1 cellular context compared by ENCODE assay signal in the genomic region with DNA sequence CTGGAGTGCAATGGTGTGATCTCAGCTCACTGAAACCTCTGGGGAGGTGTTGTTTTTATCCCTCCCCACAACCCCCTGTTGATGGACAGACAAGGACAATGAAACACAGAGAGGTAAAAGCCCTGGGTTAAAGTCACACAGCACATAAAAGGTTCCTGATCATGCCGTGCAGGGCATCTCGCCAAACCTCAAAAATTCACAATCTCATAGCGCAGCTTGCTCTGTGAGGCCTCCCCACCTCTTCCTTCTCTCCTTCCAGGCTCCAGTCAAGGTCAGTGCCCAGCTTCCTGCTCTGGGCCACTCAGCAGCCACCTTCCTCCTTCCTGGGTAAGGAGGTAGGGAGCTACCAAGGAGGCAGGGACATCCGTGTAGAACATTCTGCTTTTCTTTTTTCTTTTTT.
TF ChIP-seq lines count a peak whose summit lies in the region.

No MANE protein-coding gene starts in this region.

TF ChIP-seq in endothelial cell of umbilical vein, 7 proteins besides CTCF, POLR2A, EP300 and RAD21:
- TF ChIP-seq MYC (IDR thresholded peaks at IDR 0.05; ENCODE audit: low read depth, low read length) = no peak
- TF ChIP-seq GATA2 (IDR thresholded peaks at IDR 0.05; ENCODE audit: insufficient read depth, insufficient read length, low read depth, low read length) = peak; percentile 45
- TF ChIP-seq JUN (IDR thresholded peaks at IDR 0.05; ENCODE audit: borderline replicate concordance, insufficient read depth, insufficient read length, low read depth) = no peak
- peak; percentile 59 for TF ChIP-seq POLR2AphosphoS5 (IDR thresholded peaks at IDR 0.05; ENCODE audit: insufficient read depth, low read depth, low read length)
